Comparison of ENCODE assay signal across 9 cellular contexts in the genomic region with DNA sequence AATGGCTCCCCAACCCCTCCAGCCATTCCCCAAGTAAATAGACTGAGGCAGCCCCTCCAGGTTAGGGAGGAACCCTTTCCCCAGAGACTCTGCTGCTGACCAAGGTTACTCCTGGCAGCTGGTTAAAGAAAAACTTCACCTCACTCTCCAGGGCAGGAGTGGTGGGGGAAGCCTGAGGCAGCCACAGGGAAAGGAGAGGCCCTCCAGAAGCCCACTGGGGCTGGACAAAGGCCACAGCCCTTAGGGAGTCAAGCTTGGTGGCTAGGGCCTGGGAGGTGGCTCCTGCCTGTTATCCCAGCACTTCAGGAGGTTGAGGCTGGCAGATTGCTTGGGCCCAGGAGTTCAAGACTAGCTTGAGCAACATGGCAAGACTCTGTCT. TPM values are rescaled to one million over a fixed set of nuclear protein-coding genes. Genes with fewer than 3 reads are reported as not detected.
A peak's percentile ranks its signal among the peaks of the same experiment; 100 is the strongest.
DNase-seq lines count a peak whose midpoint lies in the region; ATAC-seq and TF ChIP-seq lines count a peak whose summit lies in the region.
"Had no signal": no experiment of that assay in that cellular context is flagged by ENCODE, and none has a peak within 500 bp of the region (broad histone marks: within the 10 kb centered on the region; RNA-seq: fewer than 3 reads in every experiment).

No MANE protein-coding gene starts in this region.

- TF ChIP-seq CTCF in hepatocyte (IDR thresholded peaks at IDR 0.05; ENCODE audit: poor library complexity), result no peak
- TF ChIP-seq CTCF in smooth muscle cell (IDR thresholded peaks at IDR 0.05; ENCODE audit: borderline replicate concordance, insufficient read depth, poor library complexity, severe bottlenecking), result no peak

- H4K20me1 ChIP-seq in hepatocyte (ENCODE audit: insufficient read depth, poor library complexity, severe bottlenecking) (no peaks in the 10 kb centered on the region), smooth muscle cell (ENCODE audit: low read depth) (no peaks in the 10 kb centered on the region)

- H3K27me3 ChIP-seq in HAP-1 (ENCODE audit: low read depth) (no peaks in the 10 kb centered on the region), hepatocyte (no peaks in the 10 kb centered on the region), smooth muscle cell (ENCODE audit: low read depth) (no peaks in the 10 kb centered on the region)
- H3K27me3 ChIP-seq in effector memory CD4-positive, alpha-beta T cell (replicated peaks; ENCODE audit: control insufficient read depth, insufficient read depth, low read length, poor library complexity, severe bottlenecking), result no peaks in the 10 kb centered on the region

- no peaks in the 10 kb centered on the region for H3K9me3 Mint-ChIP-seq in activated CD4-positive, alpha-beta memory T cell treated with anti-CD3 and anti-CD28 coated beads for 36 hours

- H3K4me3 ChIP-seq in HAP-1, result peak overlapping the region; percentile 38
- no peak overlapping the region for H3K4me3 ChIP-seq in hepatocyte
- H3K4me3 ChIP-seq in smooth muscle cell, result no peak overlapping the region
- H3K4me3 ChIP-seq in effector memory CD4-positive, alpha-beta T cell (ENCODE audit: insufficient read depth, low read depth, low read length, poor library complexity, severe bottlenecking), result no peak overlapping the region

- H2AFZ ChIP-seq in hepatocyte (no peak overlapping the region), smooth muscle cell (ENCODE audit: low read depth) (no peak overlapping the region)

- CTCF ChIA-PET in activated CD4-positive, alpha-beta memory T cell treated with anti-CD3 and anti-CD28 coated beads for 36 hours (lab: Charles Lee), result interaction anchor here (1.2 to 4.0 kb wide), 5 partner anchors 9 to 170 kb away, joined by 3 to 55 read pairs (median 26); a partner anchor contains a TSS

- H3K4me2 ChIP-seq in hepatocyte (peak overlapping the region; percentile 78), smooth muscle cell (peak overlapping the region; percentile 83)

- H3K9me3 ChIP-seq in HAP-1 (no peaks in the 10 kb centered on the region), hepatocyte (ENCODE audit: low read depth) (no peaks in the 10 kb centered on the region), smooth muscle cell (replicated peaks; ENCODE audit: low read depth) (no peaks in the 10 kb centered on the region)
- H3K9me3 ChIP-seq in effector memory CD4-positive, alpha-beta T cell (ENCODE audit: control insufficient read depth, low read length), result no peaks in the 10 kb centered on the region

- H3K4me1 ChIP-seq in HAP-1 (peaks cover 21% of the 10 kb centered on the region), hepatocyte (ENCODE audit: insufficient read depth) (peaks cover 30% of the 10 kb centered on the region), smooth muscle cell (ENCODE audit: low read depth) (peaks cover 17% of the 10 kb centered on the region)
- peaks cover 11% of the 10 kb centered on the region for H3K4me1 ChIP-seq in effector memory CD4-positive, alpha-beta T cell (ENCODE audit: control insufficient read depth, insufficient read depth, low read length, poor library complexity, severe bottlenecking)

- H3K9me2 ChIP-seq in hepatocyte (replicated peaks; ENCODE audit: insufficient read depth), result no peaks in the 10 kb centered on the region

- ATAC-seq in GM18907 (IDR thresholded peaks at IDR 0.05; ENCODE audit: unreplicated experiment) (no peak), GM18868 (IDR thresholded peaks at IDR 0.05; ENCODE audit: unreplicated experiment) (no peak)

- no peaks in the 10 kb centered on the region for H3K27me3 Mint-ChIP-seq in activated CD4-positive, alpha-beta memory T cell treated with anti-CD3 and anti-CD28 coated beads for 36 hours

- H3K36me3 Mint-ChIP-seq in activated CD4-positive, alpha-beta memory T cell treated with anti-CD3 and anti-CD28 coated beads for 36 hours, result no peaks in the 10 kb centered on the region

- in situ Hi-C loops in HAP-1 (cut with MboI; ENCODE audit: low sequenced_read_pairs), result no loop called here

- H3K9ac ChIP-seq in smooth muscle cell (ENCODE audit: low read depth), result no peak overlapping the region

- POLR2A ChIA-PET in activated CD4-positive, alpha-beta memory T cell treated with anti-CD3 and anti-CD28 coated beads for 36 hours (lab: Charles Lee), result interaction anchor here (1.2 to 3.2 kb wide), 4 partner anchors 8 to 170 kb away, joined by 3 to 45 read pairs (median 28); a partner anchor contains a TSS

- H3K4me1 Mint-ChIP-seq in activated CD4-positive, alpha-beta memory T cell treated with anti-CD3 and anti-CD28 coated beads for 36 hours (ENCODE audit: low read depth), result peaks cover 28% of the 10 kb centered on the region

- no peaks in the 10 kb centered on the region for H3F3A ChIP-seq in smooth muscle cell (ENCODE audit: low read depth)

- peaks cover 23% of the 10 kb centered on the region for H3K79me2 ChIP-seq in hepatocyte
- peaks cover 19% of the 10 kb centered on the region for H3K79me2 ChIP-seq in smooth muscle cell (ENCODE audit: low read depth)

- peak overlapping the region; percentile 88 for H3K4me3 Mint-ChIP-seq in activated CD4-positive, alpha-beta memory T cell treated with anti-CD3 and anti-CD28 coated beads for 36 hours

- H3K36me3 ChIP-seq in HAP-1 (replicated peaks) (no peaks in the 10 kb centered on the region), hepatocyte (replicated peaks; ENCODE audit: insufficient read depth, low read depth) (no peaks in the 10 kb centered on the region), smooth muscle cell (ENCODE audit: low read depth) (no peaks in the 10 kb centered on the region)
- H3K36me3 ChIP-seq in effector memory CD4-positive, alpha-beta T cell (ENCODE audit: control insufficient read depth, insufficient read depth, low read length), result no peaks in the 10 kb centered on the region

- H3K27ac ChIP-seq in hepatocyte (peak overlapping the region; percentile 97), smooth muscle cell (ENCODE audit: low read depth) (peak overlapping the region; percentile 96)
- no peak overlapping the region for H3K27ac ChIP-seq in effector memory CD4-positive, alpha-beta T cell (ENCODE audit: insufficient read depth, low read length, poor library complexity, severe bottlenecking)

- intact Hi-C loops in activated CD4-positive, alpha-beta memory T cell treated with anti-CD3 and anti-CD28 coated beads for 36 hours (cut with micrococcal nuclease), result loop anchor here (5.0 kb wide), 1 partner anchor 73 kb away; a partner anchor contains a TSS

- no peak for DNase-seq in HAP-1 (ENCODE audit: low spot score in 2 of 2)
- no peak for DNase-seq in activated CD4-positive, alpha-beta memory T cell treated with anti-CD3 and anti-CD28 coated beads for 36 hours
- no peak for DNase-seq in hepatocyte (ENCODE audit: low spot score)
- no peak for DNase-seq in smooth muscle cell (lab: John Stamatoyannopoulos, UW; ENCODE audit: unreplicated experiment)
- DNase-seq in effector memory CD4-positive, alpha-beta T cell, result no peak
- DNase-seq in amygdala (lab: John Stamatoyannopoulos, UW), result no peak
- DNase-seq: stimulated activated CD4-positive, alpha-beta T cell treated with anti-CD3 and anti-CD28 coated beads, Interleukin-4, amount 100 ng/mL, for 1 hour had no signal

- peak overlapping the region; percentile 88 for H3K27ac Mint-ChIP-seq in activated CD4-positive, alpha-beta memory T cell treated with anti-CD3 and anti-CD28 coated beads for 36 hours

RNA-seq across cellular contexts. Expression of a gene that starts 0.9 kb away (rescaled TPM):
- 10 to 100 TPM; 53.1 to 59.2 TPM for total RNA-seq in activated CD4-positive, alpha-beta memory T cell treated with anti-CD3 and anti-CD28 coated beads for 36 hours
- total RNA-seq in hepatocyte (114 and 164 TPM in 2 replicates), smooth muscle cell (39.6 and 43.0 TPM in 2 replicates)
- polyA plus RNA-seq in hepatocyte (148 and 183 TPM in 2 replicates), smooth muscle cell (33.8 and 38.4 TPM in 2 replicates)

RNA-seq across cellular contexts. Expression of a gene that starts 9.4 kb away (rescaled TPM):
- total RNA-seq in activated CD4-positive, alpha-beta memory T cell treated with anti-CD3 and anti-CD28 coated beads for 36 hours, result 1 to 10 TPM; 7.9 to 8.6 TPM
- total RNA-seq in hepatocyte, result 17.1 and 22.3 TPM in 2 replicates
- 55.1 and 68.6 TPM in 2 replicates for polyA plus RNA-seq in hepatocyte
- total RNA-seq in smooth muscle cell, result 6.2 and 16.1 TPM in 2 replicates
- 38.6 and 49.7 TPM in 2 replicates for polyA plus RNA-seq in smooth muscle cell

RNA-seq across cellular contexts. Expression of a gene that starts 10.4 kb away (rescaled TPM):
- total RNA-seq in activated CD4-positive, alpha-beta memory T cell treated with anti-CD3 and anti-CD28 coated beads for 36 hours, result 10 to 100 TPM; 71.0 to 71.4 TPM
- total RNA-seq in hepatocyte (31.9 and 32.8 TPM in 2 replicates), smooth muscle cell (17.8 and 18.9 TPM in 2 replicates)
- polyA plus RNA-seq in hepatocyte (40.2 and 48.4 TPM in 2 replicates), smooth muscle cell (26.2 and 31.4 TPM in 2 replicates)

RNA-seq across cellular contexts. Expression of a gene that starts 11.4 kb away (rescaled TPM):
- total RNA-seq in activated CD4-positive, alpha-beta memory T cell treated with anti-CD3 and anti-CD28 coated beads for 36 hours, result 1,000 to 10,000 TPM; 1,502 to 1,507 TPM
- total RNA-seq in hepatocyte (981 and 1,184 TPM in 2 replicates), smooth muscle cell (1,004 and 1,042 TPM in 2 replicates)
- polyA plus RNA-seq in hepatocyte (786 and 812 TPM in 2 replicates), smooth muscle cell (708 and 743 TPM in 2 replicates)

RNA-seq across cellular contexts. Expression of a gene that starts 17.0 kb away (rescaled TPM):
- 10 to 100 TPM; 17.3 to 19.3 TPM for total RNA-seq in activated CD4-positive, alpha-beta memory T cell treated with anti-CD3 and anti-CD28 coated beads for 36 hours
- total RNA-seq in hepatocyte, result 48.6 and 60.2 TPM in 2 replicates
- 42.4 and 53.7 TPM in 2 replicates for polyA plus RNA-seq in hepatocyte
- 42.6 and 51.4 TPM in 2 replicates for total RNA-seq in smooth muscle cell
- 81.2 and 97.4 TPM in 2 replicates for polyA plus RNA-seq in smooth muscle cell
